Comparison of ENCODE assay signal across 7 cellular contexts in genomic region chr14:93115920-93116675, GRCh38. TPM values are rescaled to one million over a fixed set of nuclear protein-coding genes. Genes with fewer than 3 reads are reported as not detected.
DNase-seq lines count a peak whose midpoint lies in the region; ATAC-seq and TF ChIP-seq lines count a peak whose summit lies in the region.

ITPK1 (minus strand) TSS chr14:93115925; CDS start chr14:93115163, 762 bp downstream.

- H3K27me3 ChIP-seq in GM23338 (ENCODE audit: insufficient read depth) (no peaks in the 10 kb centered on the region), liver (ENCODE audit: control insufficient read depth in 4 of 4, insufficient read depth in 4 of 4, low read length in 3 of 4) (no peaks in the 10 kb centered on the region)

- WGBS in liver = 2% methylated on average over 55 of the region's 55 CpGs

- no peaks in the 10 kb centered on the region for H3K9me2 ChIP-seq in GM23338 (ENCODE audit: insufficient read depth)

- peak within 1 kb of the TSS; percentile 77 for H3K4me3 ChIP-seq in GM12875 (ENCODE audit: low read depth, low read length)
- peak within 1 kb of the TSS; percentile 95 for H3K4me3 ChIP-seq in GM23338
- H3K4me3 ChIP-seq in liver (ENCODE audit: low read depth in 1 of 3, low read length in 3 of 3) = peak within 1 kb of the TSS; percentile 71 to 76 (median 72)

- H3K79me2 ChIP-seq in GM23338 (replicated peaks; ENCODE audit: insufficient read depth) = peaks cover 38% of the 10 kb centered on the region

- H3K9me3 ChIP-seq in liver (ENCODE audit: control insufficient read depth in 4 of 4, low read length in 3 of 4) = no peaks in the 10 kb centered on the region

- peak within 1 kb of the TSS; percentile 89 for H3K4me3 Mint-ChIP-seq in GM23338

- TF ChIP-seq RAD21 in liver (IDR thresholded peaks at IDR 0.05) = peak in 1 of 2 donors; percentile 21

- no peaks in the 10 kb centered on the region; the same call in 2 of the 3 replicates for H3K36me3 Mint-ChIP-seq in GM23338 (ENCODE audit: low read depth)

- no peak within 1 kb of the TSS for H3K27ac Mint-ChIP-seq in GM23338

- peak; percentile 32 for ATAC-seq in GM23338

- DNase-seq in GM23338 (ENCODE audit: low spot score) (peak; percentile 78), LHCN-M2 (ENCODE audit: low read depth) (peak; percentile 41), dedifferentiated amniotic fluid mesenchymal stem cell (ENCODE audit: extremely low spot score) (peak; percentile 38)
- peak; percentile 36 for DNase-seq in activated CD4-positive, alpha-beta T cell treated with anti-CD3 and anti-CD28 coated beads for 1 hour
- DNase-seq in stimulated activated CD4-positive, alpha-beta T cell treated with anti-CD3 and anti-CD28 coated beads, Interleukin-4, amount 100 ng/mL, for 1 hour = peak; percentile 53

- H3K9ac ChIP-seq in liver (ENCODE audit: low read depth in 1 of 2, low read length in 2 of 2) = peak within 1 kb of the TSS in 1 of 2 donors; percentile 82

- peaks cover 20% of the 10 kb centered on the region for H3K27me3 Mint-ChIP-seq in GM23338 (ENCODE audit: insufficient read depth, low read depth, poor library complexity)

- no peaks in the 10 kb centered on the region for H3K9me3 Mint-ChIP-seq in GM23338

- H2AFZ ChIP-seq in GM23338 = peak within 1 kb of the TSS; percentile 92

- peak within 1 kb of the TSS; percentile 89 for H3K4me2 ChIP-seq in GM23338

- H3K27ac ChIP-seq in GM23338 (ENCODE audit: low read depth) (0 out of 2 replicates have a peak within 1 kb of the TSS, but pooled peaks have one; percentile 72), liver (ENCODE audit: low read depth in 1 of 2, low read length in 2 of 2) (peak within 1 kb of the TSS; percentile 81 to 91)

- H3F3A ChIP-seq in GM23338 (replicated peaks; ENCODE audit: low read depth) = peaks cover 12% of the 10 kb centered on the region; the same call in 1 of the 2 replicates

- peaks cover 22% of the 10 kb centered on the region for H3K4me1 ChIP-seq in GM23338 (ENCODE audit: insufficient read depth)
- H3K4me1 ChIP-seq in liver (ENCODE audit: control insufficient read depth in 4 of 4, insufficient read depth in 4 of 4, low read length in 3 of 4) = peaks cover 5 to 38% (median 28%) of the 10 kb centered on the region in 4 donors

- peaks cover 15% of the 10 kb centered on the region for H4K20me1 ChIP-seq in GM23338 (replicated peaks; ENCODE audit: insufficient read depth)

- TF ChIP-seq CTCF in GM12875 (IDR thresholded peaks at IDR 0.05; ENCODE audit: borderline replicate concordance, insufficient read depth, low read depth, low read length) (peak; percentile 60), GM23338 (conservative IDR thresholded peaks at IDR 0.05; ENCODE audit: low read depth in 2 of 2) (peak; percentile 18 to 30), liver (IDR thresholded peaks at IDR 0.05; ENCODE audit: low read depth, low read length, missing input control) (peak; percentile 56)

- peaks cover 28% of the 10 kb centered on the region for H3K4me1 Mint-ChIP-seq in GM23338

- H3K36me3 ChIP-seq in GM23338 (ENCODE audit: insufficient read depth) (no peaks in the 10 kb centered on the region), liver (ENCODE audit: control insufficient read depth in 4 of 4, insufficient read depth in 3 of 4, low read depth in 1 of 4, low read length in 3 of 4) (no peaks in the 10 kb centered on the region)

TF ChIP-seq in GM23338, 12 proteins besides CTCF, POLR2A, EP300 and RAD21:
- TF ChIP-seq POLR2AphosphoS5 (IDR thresholded peaks at IDR 0.05; ENCODE audit: low read depth) (peak; percentile 79), STAT1 (IDR thresholded peaks at IDR 0.05; ENCODE audit: unreplicated experiment) (no peak)

TF ChIP-seq in liver, 16 proteins besides CTCF, POLR2A, EP300 and RAD21:
- no peak for TF ChIP-seq EGR1 (IDR thresholded peaks at IDR 0.05; ENCODE audit: low read depth in 2 of 2)
- no peak for TF ChIP-seq JUND (IDR thresholded peaks at IDR 0.05)
- no peak for TF ChIP-seq SP1 (IDR thresholded peaks at IDR 0.05)
- no peak for TF ChIP-seq YY1 (IDR thresholded peaks at IDR 0.05)
- TF ChIP-seq TAF1 (conservative IDR thresholded peaks at IDR 0.05) = no peak
- no peak for TF ChIP-seq ZBTB33 (IDR thresholded peaks at IDR 0.05)
- no peak for TF ChIP-seq MAX (IDR thresholded peaks at IDR 0.05)
- no peak for TF ChIP-seq FOXA2 (IDR thresholded peaks at IDR 0.05)
- TF ChIP-seq HNF4A (conservative IDR thresholded peaks at IDR 0.05) = no peak
- no peak for TF ChIP-seq REST (IDR thresholded peaks at IDR 0.05)
- no peak for TF ChIP-seq GABPA (IDR thresholded peaks at IDR 0.05 in 1 of 2, conservative IDR thresholded peaks at IDR 0.05 in 1 of 2)
- no peak for TF ChIP-seq FOXA1 (IDR thresholded peaks at IDR 0.05)
- no peak for TF ChIP-seq HNF4G (IDR thresholded peaks at IDR 0.05)
- TF ChIP-seq RXRA (IDR thresholded peaks at IDR 0.05) = no peak
- TF ChIP-seq NR2F2 (IDR thresholded peaks at IDR 0.05) = no peak
- TF ChIP-seq ATF3 (IDR thresholded peaks at IDR 0.05) = no peak

RNA-seq across cellular contexts. Expression of gene ITPK1, which starts in this region (rescaled TPM):
- total RNA-seq in GM23338 (2014; rRNA removed; shearing (Covaris generic)) = 88.1 and 101 TPM in 2 replicates
- polyA plus RNA-seq in GM23338 (2016; fragmentation: Nextera tagmentation; extraction: Ambion mirVana) (35.9 and 39.9 TPM in 2 replicates), liver (10 to 100 TPM in 1 of 2 donors, 1 to 10 TPM in 1; 9.4 to 31.3 TPM)
- total RNA-seq in LHCN-M2 (2014; rRNA removed) (27.5 and 27.7 TPM in 2 replicates), liver (10 to 100 TPM in 1 of 2 donors, 1 to 10 TPM in 1; 9.0 to 41.2 TPM)
- 45.8 TPM for polyA plus RNA-seq in LHCN-M2 (2012)

Comparison
In these comparisons a context has a peak if more than half of its experiments do, and no peak if none do; other contexts are left out.
1. Peak in every context shown above with its lines: DNase-seq, ATAC-seq, H3K4me3 ChIP-seq and H3K27ac ChIP-seq.